18 cellular contexts compared by ENCODE assay signal in the genomic region with DNA sequence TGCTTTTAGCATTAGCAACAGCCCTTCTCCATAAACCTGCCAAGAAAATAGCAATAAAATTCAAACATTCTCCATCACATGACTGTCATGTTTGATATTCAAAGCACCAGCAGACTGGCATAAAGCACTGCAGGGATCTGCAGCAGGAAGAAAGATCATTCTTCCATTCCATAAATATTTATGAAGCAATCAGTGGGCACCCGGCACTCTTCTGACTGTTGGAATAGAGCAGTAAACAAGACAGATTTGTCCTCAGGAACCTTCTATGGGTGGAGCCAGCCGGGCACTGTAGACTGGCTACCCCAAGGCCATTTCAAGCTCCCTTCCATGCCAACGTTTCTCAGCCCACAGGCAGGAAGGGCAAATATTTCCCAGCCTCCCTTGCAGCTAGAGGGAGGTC. TPM values are rescaled to one million over a fixed set of nuclear protein-coding genes. Genes with fewer than 3 reads are reported as not detected.
"Had no signal": no experiment of that assay in that cellular context is flagged by ENCODE, and none has a peak within 500 bp of the region (broad histone marks: within the 10 kb centered on the region; RNA-seq: fewer than 3 reads in every experiment).

No MANE protein-coding gene starts in this region.

- ATAC-seq: activated CD8-positive, alpha-beta T cell treated with anti-CD3 and anti-CD28 coated beads for 36 hours; activated naive CD8-positive, alpha-beta T cell treated with anti-CD3 and anti-CD28 coated beads, Interleukin-2, amount 50 U/mL, for 24 hours; effector memory CD8-positive, alpha-beta T cell; left ventricle myocardium superior; right cardiac atrium; stimulated activated naive B cell treated with anti-CD40 and anti-IgM and Interleukin-4, amounts not matched to agents 10 μg/mL and 1 μg/mL and 100 μg/mL, for 72 hours; T-cell had no signal

- DNase-seq: activated CD4-positive, alpha-beta T cell treated with anti-CD3 and anti-CD28 coated beads for 4 hours; activated CD8-positive, alpha-beta memory T cell treated with anti-CD3 and anti-CD28 coated beads, Interleukin-2, amount 50 U/mL, for 48 hours; activated CD8-positive, alpha-beta T cell treated with anti-CD3 and anti-CD28 coated beads for 36 hours; activated naive CD4-positive, alpha-beta T cell treated with Interleukin-2 at 50 U/mL for 16 hours; activated naive CD8-positive, alpha-beta T cell treated with anti-CD3 and anti-CD28 coated beads, Interleukin-2, amount 50 U/mL, for 24 hours; cortex of kidney; effector memory CD8-positive, alpha-beta T cell; left ventricle myocardium superior; mesenchymal stem cell; right cardiac atrium; stimulated activated CD4-positive, alpha-beta T cell treated with anti-CD3 and anti-CD28 coated beads, Interleukin-2, amount 100 ng/mL, for 24 hours; stimulated activated naive B cell treated with anti-CD40 and anti-IgM and Interleukin-4, amounts not matched to agents 10 μg/mL and 1 μg/mL and 100 μg/mL, for 72 hours; T-cell; T1000 had no signal

- H3K27ac ChIP-seq: epithelial cell of prostate had no signal

RNA-seq across cellular contexts. Expression of a gene that starts 41.2 kb away (rescaled TPM):
- total RNA-seq: activated CD8-positive, alpha-beta T cell treated with anti-CD3 and anti-CD28 coated beads for 36 hours; cardiac septum; left ventricle myocardium superior; neural crest cell; right cardiac atrium; T-cell had no signal
- polyA plus RNA-seq: keratinocyte, right cardiac atrium had no signal
